Comparison of ENCODE assay signal across 8 cellular contexts in the genomic region with DNA sequence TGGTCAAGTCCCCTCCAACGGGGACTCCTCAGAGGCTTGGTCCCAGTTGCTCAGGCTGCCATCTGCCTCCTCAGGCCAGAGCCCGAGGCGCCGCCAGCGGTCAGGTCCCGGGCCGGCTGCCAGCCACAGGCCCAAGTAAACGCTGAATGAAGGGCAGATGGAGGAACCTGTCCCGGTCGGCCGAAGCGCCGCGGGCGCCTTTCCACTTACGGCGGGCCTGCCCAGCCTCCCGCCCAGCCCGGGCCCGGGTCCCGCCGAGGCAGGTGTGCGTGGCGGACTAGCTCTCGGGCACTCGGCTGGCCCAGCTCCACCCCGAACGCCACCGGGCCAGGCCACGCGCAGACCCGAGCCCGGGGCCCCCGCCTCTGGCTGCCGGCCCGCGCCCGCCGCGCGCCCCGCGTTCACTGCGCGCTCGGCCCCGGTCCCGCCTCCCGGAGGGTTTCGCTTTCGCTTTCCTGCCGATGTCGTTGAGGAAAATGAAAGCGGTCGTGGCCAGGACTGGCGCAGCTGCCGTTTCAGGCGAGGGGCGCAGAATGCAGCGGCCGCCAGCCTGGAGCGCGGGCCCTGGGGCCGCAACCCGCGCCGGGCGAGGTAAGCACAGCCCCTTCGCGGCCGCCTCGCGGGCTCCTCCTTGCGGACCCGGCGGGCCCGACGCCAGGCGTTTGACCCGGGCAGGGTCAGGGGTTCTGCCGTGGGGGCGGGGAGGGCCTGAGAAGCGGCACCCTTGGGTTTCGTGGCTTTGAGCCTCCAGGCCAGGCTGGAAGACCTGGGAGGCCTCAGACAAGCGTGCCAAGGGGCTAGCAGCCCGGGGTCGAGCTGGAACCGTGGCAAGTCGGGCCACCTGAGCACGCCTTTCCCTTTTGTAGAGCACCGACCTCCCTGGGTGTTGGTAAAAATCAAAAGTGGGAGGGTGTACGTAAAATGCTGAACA. TPM values are rescaled to one million over a fixed set of nuclear protein-coding genes. Genes with fewer than 3 reads are reported as not detected.
DNase-seq lines count a peak whose midpoint lies in the region; ATAC-seq, FAIRE-seq and TF ChIP-seq lines count a peak whose summit lies in the region.

No MANE protein-coding gene starts in this region.

- 0% methylated on average over 87 to 92 of the region's 92 CpGs for WGBS in pancreas, 2 donors
- WGBS in transverse colon (ENCODE audit: low coverage in 1 of 2), 2 donors = 1% methylated on average over 64 of the region's 92 CpGs; no CpG with 5 or more reads in 1 of the 2 donors

- no peak for TF ChIP-seq EP300 in transverse colon (IDR thresholded peaks at IDR 0.05; ENCODE audit: low read depth)

- no peaks in the 10 kb centered on the region for H3K36me3 ChIP-seq in KMS-11 (ENCODE audit: insufficient read depth)
- H3K36me3 ChIP-seq in SK-N-MC (ENCODE audit: insufficient read depth, low read length) = no peaks in the 10 kb centered on the region
- no peaks in the 10 kb centered on the region for H3K36me3 ChIP-seq in pancreas
- H3K36me3 ChIP-seq in transverse colon = no peaks in the 10 kb centered on the region

- peak; percentile 69 for TF ChIP-seq POLR2A in transverse colon (IDR thresholded peaks at IDR 0.05)

- FAIRE-seq in pancreas (lab: Jason Lieb, UNC) = no peak

- H3K4me1 ChIP-seq in KMS-11 (ENCODE audit: low read depth, poor library complexity, severe bottlenecking) (peaks cover 59% of the 10 kb centered on the region), pancreas (peaks cover 13 to 50% (median 50%) of the 10 kb centered on the region in 3 donors), transverse colon (peaks cover 26 to 62% (median 50%) of the 10 kb centered on the region in 4 donors)

- H3K4me3 ChIP-seq in KMS-11 (IDR thresholded peaks at IDR 0.05; ENCODE audit: insufficient read depth, low read depth, low read length) = no peak overlapping the region
- peak overlapping the region; percentile 86 for H3K4me3 ChIP-seq in SK-N-MC
- H3K4me3 ChIP-seq in pancreas = peak overlapping the region; percentile 52 to 80 (median 66)
- H3K4me3 ChIP-seq in transverse colon = peak overlapping the region; percentile 55 to 81 (median 73)

- intact Hi-C loops in head of caudate nucleus (cut with DNase I) (loop anchor here (2.0 kb wide), 1 partner anchor 86 kb away; no protein-coding TSS in a partner anchor), pancreas (cut with DNase I) (no loop called here), transverse colon (cut with DNase I; ENCODE audit: low total_unique reads) (no loop called here)

- no peaks in the 10 kb centered on the region for H3K27me3 ChIP-seq in KMS-11 (ENCODE audit: insufficient read depth, low read depth)
- no peaks in the 10 kb centered on the region for H3K27me3 ChIP-seq in pancreas
- no peaks in the 10 kb centered on the region for H3K27me3 ChIP-seq in transverse colon

- no peaks in the 10 kb centered on the region for H3K9me3 ChIP-seq in SK-N-MC (ENCODE audit: low read depth, low read length)
- no peaks in the 10 kb centered on the region for H3K9me3 ChIP-seq in pancreas
- no peaks in the 10 kb centered on the region for H3K9me3 ChIP-seq in transverse colon

- TF ChIP-seq CTCF in KMS-11 (conservative IDR thresholded peaks at IDR 0.05; ENCODE audit: low read depth, low read length) = peak; percentile 60
- TF ChIP-seq CTCF in pancreas (IDR thresholded peaks at IDR 0.05) = peak; percentile 37 to 57 (median 48)
- peak; percentile 58 to 83 (median 62) for TF ChIP-seq CTCF in transverse colon (IDR thresholded peaks at IDR 0.05)

- ATAC-seq in GM21737 (IDR thresholded peaks at IDR 0.05; ENCODE audit: unreplicated experiment) (peak; percentile 66), pancreas (peak; percentile 81 to 87 (median 83))

- peak; percentile 79 for DNase-seq in GDM1 (lab: John Stamatoyannopoulos, UW)
- DNase-seq in SK-N-MC (ENCODE audit: low read depth, low spot score) = no peak
- peak; percentile 88 for DNase-seq in activated naive CD4-positive, alpha-beta T cell treated with anti-CD3 and anti-CD28 coated beads, Interleukin-2, amount 50 U/mL, for 16 hours
- DNase-seq in head of caudate nucleus = peak in 41 of 42 donors; percentile 40 to 89 (median 77)
- peak; percentile 84 to 94 (median 88) for DNase-seq in pancreas
- peak; percentile 88 for DNase-seq in transverse colon

- H2AFZ ChIP-seq in KMS-11 (ENCODE audit: low read depth) = peak overlapping the region; percentile 83

- H3K4me2 ChIP-seq in KMS-11 = peak overlapping the region; percentile 95

- H3K9ac ChIP-seq in KMS-11 = peak overlapping the region; percentile 91
- peak overlapping the region; percentile 88 for H3K9ac ChIP-seq in SK-N-MC (ENCODE audit: insufficient read length)

- in situ Hi-C loops in transverse colon (cut with MboI; ENCODE audit: low pct_ligation_motif_present in 1 of 4, low pct_unique_long_range_greater_than_20kb in 1 of 4, low sequenced_read_pairs in 3 of 4) = loop anchor here in 2 of 4 donors (10.0 kb wide), 1 partner anchor 84 kb away; a partner anchor contains a TSS

- H4K20me1 ChIP-seq in KMS-11 (ENCODE audit: insufficient read depth) = no peaks in the 10 kb centered on the region

- H3K79me2 ChIP-seq in KMS-11 (ENCODE audit: insufficient read depth, low read depth) = peaks cover 27% of the 10 kb centered on the region

- peak overlapping the region; percentile 96 for H3K27ac ChIP-seq in KMS-11
- H3K27ac ChIP-seq in SK-N-MC = no peak overlapping the region
- peak overlapping the region; percentile 93 to 99 (median 96) for H3K27ac ChIP-seq in pancreas
- H3K27ac ChIP-seq in transverse colon = peak overlapping the region; percentile 96 to 99 (median 99)

RNA-seq across cellular contexts. Expression of a gene that starts 41.2 kb away (rescaled TPM):
- total RNA-seq in pancreas (10 to 100 TPM in 2 of 6 donors, 1 to 10 TPM in 4; 5.5 to 13.1 (median 7.8) TPM), transverse colon (100 to 1,000 TPM in 1 of 4 donors, 10 to 100 TPM in 3; 34.6 to 129 (median 67.8) TPM)
- 10 to 100 TPM in 1 of 2 donors, 1 to 10 TPM in 1; 7.1 to 12.2 TPM for polyA plus RNA-seq in pancreas
